ENCODE assay signal across 2 cellular contexts in genomic region chr2:240806459-240806858, GRCh38.
TF ChIP-seq lines count a peak whose summit lies in the region.

No MANE protein-coding gene starts in this region.

TF ChIP-seq in GM23338, 12 proteins besides CTCF, POLR2A, EP300 and RAD21 (continued from another document):
- TF ChIP-seq ETS1 (IDR thresholded peaks at IDR 0.05) (no peak), ZNF114 (CRISPR knock-in tag; IDR thresholded peaks at IDR 0.05) (no peak), JUNB (IDR thresholded peaks at IDR 0.05; ENCODE audit: unreplicated experiment) (no peak), ZNF462 (CRISPR knock-in tag; IDR thresholded peaks at IDR 0.05) (no peak), EZH2 (IDR thresholded peaks at IDR 0.05; ENCODE audit: low read depth, unreplicated experiment) (no peak), NANOG (IDR thresholded peaks at IDR 0.05; ENCODE audit: borderline replicate concordance) (no peak), POLR2AphosphoS5 (IDR thresholded peaks at IDR 0.05; ENCODE audit: low read depth) (no peak), ZNF331 (CRISPR knock-in tag; IDR thresholded peaks at IDR 0.05; ENCODE audit: low read depth) (no peak), EZH2phosphoT487 (IDR thresholded peaks at IDR 0.05; ENCODE audit: unreplicated experiment) (no peak), REST (IDR thresholded peaks at IDR 0.05; ENCODE audit: unreplicated experiment) (no peak)
TF ChIP-seq in GM23338: peak in this region for 0.

TF ChIP-seq in HEK293, 187 proteins besides CTCF, POLR2A, EP300 and RAD21:
- TF ChIP-seq ZNF26 (tag by site-specific recombination; IDR thresholded peaks at IDR 0.05) (peak; percentile 91), ZNF692 (tag by site-specific recombination; IDR thresholded peaks at IDR 0.05) (no peak), ZBTB7A (tag by site-specific recombination; IDR thresholded peaks at IDR 0.05; ENCODE audit: low read depth) (no peak)
